18 cellular contexts compared by ENCODE assay signal in genomic region chr2:188894028-188894427, GRCh38.
DNase-seq lines count a peak whose midpoint lies in the region; ATAC-seq and TF ChIP-seq lines count a peak whose summit lies in the region.
"Had no signal": no experiment of that assay in that cellular context is flagged by ENCODE, and none has a peak within 500 bp of the region (broad histone marks: within the 10 kb centered on the region; RNA-seq: fewer than 3 reads in every experiment).

No MANE protein-coding gene starts in this region.

- DNase-seq in left ventricle myocardium inferior (no peak), left cardiac atrium (no peak), mesothelial cell of epicardium (ENCODE audit: low spot score in 2 of 2, unreplicated experiment in 2 of 2) (no peak), mucosa of descending colon (no peak), body of pancreas (no peak)
- DNase-seq in activated CD8-positive, alpha-beta memory T cell treated with anti-CD3 and anti-CD28 coated beads, Interleukin-2, amount 50 U/mL, for 4 hours, result no peak
- DNase-seq: Calu3; CD4-positive, CD25-positive, alpha-beta regulatory T cell; DMS79; GM23248; H9 had no signal

- H3K36me3 Mint-ChIP-seq in mesothelial cell of epicardium, result peaks cover 5% of the 10 kb centered on the region
- H3K36me3 Mint-ChIP-seq: CD4-positive, CD25-positive, alpha-beta regulatory T cell had no signal

- peaks cover 5% of the 10 kb centered on the region for H3K4me1 ChIP-seq in left ventricle myocardium inferior
- peaks cover 0 to 35% (median 15%) of the 10 kb centered on the region in 5 donors for H3K4me1 ChIP-seq in subcutaneous abdominal adipose tissue (ENCODE audit: control insufficient read depth in 5 of 5, insufficient read depth in 5 of 5, low read length in 5 of 5)
- H3K4me1 ChIP-seq in mucosa of descending colon (ENCODE audit: low read depth), result no peaks in the 10 kb centered on the region
- H3K4me1 ChIP-seq in body of pancreas, result no peaks in the 10 kb centered on the region
- H3K4me1 ChIP-seq: BLaER1 treated with 17β-estradiol and CSF1 and Interleukin-3, amounts not matched to agents 10 nM and 100 nM had no signal

- TF ChIP-seq POLR2A in body of pancreas (IDR thresholded peaks at IDR 0.05), result no peak

- no peaks in the 10 kb centered on the region for H3K27me3 ChIP-seq in left ventricle myocardium inferior (ENCODE audit: low read depth)
- no peaks in the 10 kb centered on the region for H3K27me3 ChIP-seq in subcutaneous abdominal adipose tissue (ENCODE audit: control insufficient read depth in 5 of 5, insufficient read depth in 4 of 5, low read length in 5 of 5)
- H3K27me3 ChIP-seq in body of pancreas, result no peaks in the 10 kb centered on the region
- H3K27me3 ChIP-seq: BLaER1 treated with 17β-estradiol and CSF1 and Interleukin-3, amounts not matched to agents 10 nM and 100 nM had no signal

- intact Hi-C loops in left ventricle myocardium inferior (cut with micrococcal nuclease), result no loop called here
- intact Hi-C loops in left cardiac atrium (cut with DNase I), result no loop called here
- intact Hi-C loops in mucosa of descending colon (cut with DNase I, micrococcal nuclease), result no loop called here
- intact Hi-C loops in body of pancreas (cut with DNase I), result no loop called here

- H3K4me1 Mint-ChIP-seq in mesothelial cell of epicardium, result peaks cover 28% of the 10 kb centered on the region
- H3K4me1 Mint-ChIP-seq: CD4-positive, CD25-positive, alpha-beta regulatory T cell; H9 had no signal

- H3K4me3 Mint-ChIP-seq in mesothelial cell of epicardium, result no peak overlapping the region
- H3K4me3 Mint-ChIP-seq: CD4-positive, CD25-positive, alpha-beta regulatory T cell; H9 had no signal

- H3K9me3 Mint-ChIP-seq in mesothelial cell of epicardium, result peaks cover 8% of the 10 kb centered on the region

- no peak for TF ChIP-seq CTCF in left ventricle myocardium inferior (IDR thresholded peaks at IDR 0.05; ENCODE audit: borderline replicate concordance)
- TF ChIP-seq CTCF in mesothelial cell of epicardium (IDR thresholded peaks at IDR 0.05; ENCODE audit: unreplicated experiment), result no peak
- TF ChIP-seq CTCF in mucosa of descending colon (IDR thresholded peaks at IDR 0.05), result no peak
- TF ChIP-seq CTCF in body of pancreas (IDR thresholded peaks at IDR 0.05), result no peak

- WGBS in body of pancreas, 2 donors, result 5 to 18% methylated on average over 1 of the region's 1 CpG

- peaks cover 22% of the 10 kb centered on the region for H3K9me3 ChIP-seq in left ventricle myocardium inferior (replicated peaks)
- peaks cover 0 to 17% (median 6%) of the 10 kb centered on the region in 5 donors for H3K9me3 ChIP-seq in subcutaneous abdominal adipose tissue (ENCODE audit: control insufficient read depth in 5 of 5, low read length in 5 of 5)
- no peaks in the 10 kb centered on the region for H3K9me3 ChIP-seq in mucosa of descending colon
- H3K9me3 ChIP-seq in body of pancreas, result no peaks in the 10 kb centered on the region

- peak overlapping the region; percentile 25 for H3K27ac ChIP-seq in left ventricle myocardium inferior (replicated peaks)
- peak overlapping the region; percentile 63 for H3K27ac ChIP-seq in subcutaneous abdominal adipose tissue (ENCODE audit: low read depth, low read length)
- H3K27ac ChIP-seq in body of pancreas, result no peak overlapping the region
- H3K27ac ChIP-seq: 22Rv1; BLaER1 treated with 17β-estradiol and CSF1 and Interleukin-3, amounts not matched to agents 10 nM and 100 nM; GM23248; HL-60 had no signal

- H3K36me3 ChIP-seq in left ventricle myocardium inferior (no peaks in the 10 kb centered on the region), subcutaneous abdominal adipose tissue (ENCODE audit: control insufficient read depth in 5 of 5, insufficient read depth in 5 of 5, low read length in 5 of 5) (no peaks in the 10 kb centered on the region), mucosa of descending colon (ENCODE audit: low read depth) (no peaks in the 10 kb centered on the region), body of pancreas (replicated peaks in 1 of 2; ENCODE audit: insufficient read depth in 1 of 2, low read depth in 2 of 2) (no peaks in the 10 kb centered on the region)
- H3K36me3 ChIP-seq: BLaER1 treated with 17β-estradiol and CSF1 and Interleukin-3, amounts not matched to agents 10 nM and 100 nM had no signal

- H3K4me3 ChIP-seq in left ventricle myocardium inferior (no peak overlapping the region), subcutaneous abdominal adipose tissue (ENCODE audit: low read depth in 1 of 5, low read length in 5 of 5) (no peak overlapping the region), mucosa of descending colon (no peak overlapping the region), body of pancreas (no peak overlapping the region)
- H3K4me3 ChIP-seq: BLaER1 treated with 17β-estradiol and CSF1 and Interleukin-3, amounts not matched to agents 10 nM and 100 nM; GM12878; GM23248; K562 had no signal

- no peaks in the 10 kb centered on the region for H3K27me3 Mint-ChIP-seq in mesothelial cell of epicardium (ENCODE audit: low read depth)
- H3K27me3 Mint-ChIP-seq: CD4-positive, CD25-positive, alpha-beta regulatory T cell had no signal

- no peak overlapping the region for H3K9ac ChIP-seq in subcutaneous abdominal adipose tissue (ENCODE audit: low read length in 5 of 5)
- H3K9ac ChIP-seq: BLaER1 treated with 17β-estradiol and CSF1 and Interleukin-3, amounts not matched to agents 10 nM and 100 nM; GM23248 had no signal

- peak overlapping the region; percentile 72 for H3K27ac Mint-ChIP-seq in mesothelial cell of epicardium
- H3K27ac Mint-ChIP-seq: CD4-positive, CD25-positive, alpha-beta regulatory T cell; H9 had no signal

- ATAC-seq in left cardiac atrium, result no peak
- no peak for ATAC-seq in mucosa of descending colon
- no peak for ATAC-seq in HG03039 (IDR thresholded peaks at IDR 0.05; ENCODE audit: unreplicated experiment)
- ATAC-seq in body of pancreas, result no peak
- ATAC-seq: GM12878, K562 had no signal

Comparison
In these comparisons a context has a peak if more than half of its experiments do, and no peak if none do; other contexts are left out.
1. H3K27ac ChIP-seq: peak in left ventricle myocardium inferior (single experiment) and subcutaneous abdominal adipose tissue (single experiment); none in body of pancreas (0 of 4).